ENCODE assay signal across 8 cellular contexts in genomic region chr3:50724831-50725230, GRCh38.
"Had no signal": no experiment of that assay in that cellular context is flagged by ENCODE, and none has a peak within 500 bp of the region (broad histone marks: within the 10 kb centered on the region; RNA-seq: fewer than 3 reads in every experiment).

No MANE protein-coding gene starts in this region.

- FAIRE-seq: G401.6, GM12878, GM12891, GM12892, GM18507, GM19239 had no signal

- DNase-seq: GDM1, GF-D8 had no signal

- H3K4me3 ChIP-seq: GM12878 had no signal

- ATAC-seq: GM12878 had no signal
